ENCODE assay signal across 8 cellular contexts in the genomic region with DNA sequence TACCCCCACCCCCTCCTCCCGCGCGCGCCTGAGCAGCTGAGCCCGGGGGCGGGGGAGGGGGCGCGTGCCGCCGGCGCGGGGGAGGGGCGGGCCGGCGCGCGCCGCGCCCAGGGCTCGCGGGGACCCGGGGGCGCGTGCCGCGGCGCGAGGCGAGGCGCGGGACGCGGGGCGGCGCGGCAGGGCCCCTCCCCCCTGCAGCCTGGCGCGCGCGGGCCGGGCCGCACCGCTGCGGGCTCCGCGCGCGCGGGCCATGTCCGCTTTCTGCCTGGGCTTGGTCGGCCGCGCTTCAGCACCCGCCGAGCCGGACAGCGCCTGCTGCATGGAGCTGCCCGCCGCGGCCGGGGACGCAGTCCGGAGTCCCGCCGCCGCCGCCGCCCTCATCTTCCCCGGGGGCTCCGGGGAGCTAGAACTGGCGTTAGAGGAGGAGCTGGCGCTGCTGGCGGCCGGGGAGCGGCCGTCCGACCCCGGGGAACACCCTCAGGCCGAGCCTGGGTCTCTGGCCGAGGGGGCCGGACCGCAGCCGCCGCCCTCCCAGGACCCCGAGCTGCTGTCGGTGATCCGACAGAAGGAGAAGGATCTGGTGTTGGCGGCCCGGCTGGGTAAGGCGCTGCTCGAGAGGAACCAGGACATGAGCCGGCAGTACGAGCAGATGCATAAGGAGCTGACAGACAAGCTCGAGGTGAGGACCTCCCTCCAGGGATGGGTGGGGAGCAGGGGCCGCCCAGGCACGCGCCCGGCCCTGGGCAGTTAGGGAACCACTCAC. TPM values are rescaled to one million over a fixed set of nuclear protein-coding genes. Genes with fewer than 3 reads are reported as not detected.
DNase-seq lines count a peak whose midpoint lies in the region; ATAC-seq and TF ChIP-seq lines count a peak whose summit lies in the region.

No MANE protein-coding gene starts in this region.

- peaks cover 16% of the 10 kb centered on the region for H3K27me3 ChIP-seq in iPS-15b (ENCODE audit: control insufficient read depth, insufficient read depth, low read length)

- ATAC-seq in GM21390 (IDR thresholded peaks at IDR 0.05; ENCODE audit: unreplicated experiment) = peak; percentile 30

- peaks cover 15% of the 10 kb centered on the region for H3K4me1 Mint-ChIP-seq in Calu3 (ENCODE audit: low read depth, unreplicated experiment)
- H3K4me1 Mint-ChIP-seq in MCF 10A (ENCODE audit: insufficient read depth, unreplicated experiment) = peaks cover 13% of the 10 kb centered on the region

- H3K4me3 Mint-ChIP-seq in Calu3 (ENCODE audit: low read depth, unreplicated experiment) = peak overlapping the region; percentile 90
- H3K4me3 Mint-ChIP-seq in MCF 10A (ENCODE audit: unreplicated experiment) = peak overlapping the region; percentile 75

- H3K9me3 Mint-ChIP-seq in Calu3 (ENCODE audit: low read depth, unreplicated experiment) (no peaks in the 10 kb centered on the region), MCF 10A (ENCODE audit: unreplicated experiment) (no peaks in the 10 kb centered on the region)

- CTCF ChIA-PET in Calu3 (lab: Charles Lee) (interaction anchor here (1.0 to 1.9 kb wide), 6 partner anchors 11 to 279 kb away, joined by 3 to 11 read pairs (median 4); no protein-coding TSS in a partner anchor), MCF 10A (lab: Yijun Ruan, JAX) (interaction anchor here (0.6 to 1.9 kb wide), 10 partner anchors 9 to 325 kb away, joined by 3 to 10 read pairs (median 4); no protein-coding TSS in a partner anchor)

- H3K9ac ChIP-seq in iPS-15b (ENCODE audit: low read depth, low read length) = no peak overlapping the region

- peaks cover 34% of the 10 kb centered on the region for H3K36me3 Mint-ChIP-seq in Calu3 (ENCODE audit: insufficient read depth, unreplicated experiment)
- H3K36me3 Mint-ChIP-seq in MCF 10A (ENCODE audit: insufficient read depth, unreplicated experiment) = peaks cover 21% of the 10 kb centered on the region

- TF ChIP-seq CTCF in Calu3 (IDR thresholded peaks at IDR 0.05; ENCODE audit: unreplicated experiment) (no peak), MCF 10A (IDR thresholded peaks at IDR 0.05; ENCODE audit: unreplicated experiment) (no peak)

- DNase-seq in Calu3 (peak; percentile 93), HuH-7.5 (ENCODE audit: low spot score) (peak; percentile 43), UCSD-AML1 (lab: John Stamatoyannopoulos, UW; ENCODE audit: unreplicated experiment) (peak; percentile 67), MCF 10A (ENCODE audit: unreplicated experiment) (peak; percentile 68), skeletal muscle cell (ENCODE audit: low read depth) (peak; percentile 21), cortex of kidney (lab: John Stamatoyannopoulos, UW) (no peak)

- H3K4me3 ChIP-seq in iPS-15b (ENCODE audit: low read depth, low read length) (peak overlapping the region; percentile 68), skeletal muscle cell (ENCODE audit: low read depth, low read length) (peak overlapping the region; percentile 54)

- H3K36me3 ChIP-seq in iPS-15b (ENCODE audit: control insufficient read depth, insufficient read depth, low read length) = no peaks in the 10 kb centered on the region

- POLR2A ChIA-PET in MCF 10A (lab: Yijun Ruan, JAX) = interaction anchor here (0.8 to 4.2 kb wide), 20 partner anchors 7 to 210 kb away, joined by 3 to 60 read pairs (median 8); partner anchors contain the start of gene RAB35

- peaks cover 7% of the 10 kb centered on the region for H3K27me3 Mint-ChIP-seq in Calu3 (ENCODE audit: unreplicated experiment)
- H3K27me3 Mint-ChIP-seq in MCF 10A (ENCODE audit: insufficient read depth, unreplicated experiment) = no peaks in the 10 kb centered on the region

- H3K27ac Mint-ChIP-seq in Calu3 (ENCODE audit: unreplicated experiment) (no peak overlapping the region), MCF 10A (ENCODE audit: low read depth, unreplicated experiment) (no peak overlapping the region)

- intact Hi-C loops in Calu3 (cut with micrococcal nuclease; ENCODE audit: unreplicated experiment) = loop anchor here (2.0 kb wide), 1 partner anchor 89 kb away; no protein-coding TSS in a partner anchor
- intact Hi-C loops in MCF 10A (cut with micrococcal nuclease) = loop anchor here (1.0 to 2.0 kb wide), 2 partner anchors 71 to 127 kb away; partner anchors contain the start of gene RAB35

- peaks cover 14% of the 10 kb centered on the region for H3K4me1 ChIP-seq in iPS-15b (ENCODE audit: control insufficient read depth, insufficient read depth, low read length)

- BruUV-seq in Calu3 (replicated peaks; lab: Mats Ljungman, UMichigan) (no TSS peak), MCF 10A (replicated peaks; lab: Mats Ljungman, UMichigan) (no TSS peak)

- H3K9me3 ChIP-seq in iPS-15b (ENCODE audit: control insufficient read depth, insufficient read depth, low read length) = no peaks in the 10 kb centered on the region

RNA-seq across cellular contexts. Expression of gene BICDL1, which starts 0.8 kb away (rescaled TPM):
- total RNA-seq in Calu3 (2022) (25.7 and 31.6 TPM in 2 replicates), MCF 10A (2022) (18.4 and 20.7 TPM in 2 replicates)
